1 cellular context compared by ENCODE assay signal in the genomic region with DNA sequence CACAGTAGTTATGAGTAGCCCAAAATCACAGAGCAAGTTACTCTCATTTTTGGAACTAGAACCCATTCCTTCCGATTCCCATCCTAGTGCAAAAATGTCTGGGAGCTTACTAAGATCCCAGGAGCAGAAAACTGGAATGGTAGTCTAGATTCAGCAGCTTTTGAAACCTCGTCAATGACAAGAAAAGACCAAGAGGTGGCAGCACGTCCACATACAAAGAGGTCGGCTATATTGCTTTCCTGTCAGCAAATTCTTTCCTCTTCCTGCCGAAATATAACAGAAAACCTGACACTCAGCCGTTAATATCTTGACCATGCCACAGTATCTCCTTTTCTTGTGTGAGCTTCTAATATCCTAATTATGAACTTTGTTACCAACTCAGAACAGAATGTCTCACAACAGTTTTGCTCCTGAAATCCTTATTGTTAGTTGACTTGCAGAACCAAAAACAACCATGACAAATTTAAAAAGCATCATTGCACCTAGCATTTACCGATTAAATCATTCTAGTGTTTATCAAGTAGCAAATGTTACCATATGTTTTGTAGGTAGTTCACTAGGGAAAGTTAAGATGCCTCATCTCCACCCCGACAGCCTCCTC.
TF ChIP-seq lines count a peak whose summit lies in the region.

No MANE protein-coding gene starts in this region.

TF ChIP-seq in GM23338, 12 proteins besides CTCF, POLR2A, EP300 and RAD21 (continued from another document):
- TF ChIP-seq POLR2AphosphoS5 (IDR thresholded peaks at IDR 0.05; ENCODE audit: low read depth): no peak
- no peak for TF ChIP-seq JUNB (IDR thresholded peaks at IDR 0.05; ENCODE audit: unreplicated experiment)
